In genomic region chr20:37979021-37979985, GRCh38 we compare ENCODE assay signal across 18 cellular contexts.
"Had no signal": no experiment of that assay in that cellular context is flagged by ENCODE, and none has a peak within 500 bp of the region (broad histone marks: within the 10 kb centered on the region; RNA-seq: fewer than 3 reads in every experiment).

No MANE protein-coding gene starts in this region.

- H3K4me1 ChIP-seq: parathyroid adenoma, prostate gland had no signal

- H2AFZ ChIP-seq: parathyroid adenoma had no signal

- FAIRE-seq: colon, endothelial cell of umbilical vein, urothelium cell line had no signal

- H3K9me3 Mint-ChIP-seq: naive B cell; nephron progenitor cell; stimulated activated naive B cell treated with anti-CD40 and anti-IgM and Interleukin-4, amounts not matched to agents 10 μg/mL and 1 μg/mL and 100 μg/mL, for 72 hours had no signal

- H3K27ac Mint-ChIP-seq: nephron progenitor cell; stimulated activated naive B cell treated with anti-CD40 and anti-IgM and Interleukin-4, amounts not matched to agents 10 μg/mL and 1 μg/mL and 100 μg/mL, for 72 hours had no signal

- H3K27ac ChIP-seq: heart left ventricle, parathyroid adenoma, prostate gland had no signal

- H3K4me3 Mint-ChIP-seq: nephron progenitor cell; stimulated activated naive B cell treated with anti-CD40 and anti-IgM and Interleukin-4, amounts not matched to agents 10 μg/mL and 1 μg/mL and 100 μg/mL, for 72 hours had no signal

- H3K9ac ChIP-seq: parathyroid adenoma had no signal

- H3K79me2 ChIP-seq: parathyroid adenoma had no signal

- H3K4me3 ChIP-seq: heart left ventricle, prostate gland had no signal

- H3K27me3 ChIP-seq: heart left ventricle had no signal

- H3K27me3 Mint-ChIP-seq: naive B cell; stimulated activated naive B cell treated with anti-CD40 and anti-IgM and Interleukin-4, amounts not matched to agents 10 μg/mL and 1 μg/mL and 100 μg/mL, for 72 hours had no signal

- DNase-seq: dermis blood vessel endothelial cell; foreskin melanocyte; heart left ventricle; hippocampal formation; kidney glomerular epithelial cell; mesendoderm; naive B cell; nephron progenitor cell; stimulated activated CD4-positive, alpha-beta T cell treated with anti-CD3 and anti-CD28 coated beads, Interleukin-2, amount 100 ng/mL, for 24 hours; stimulated activated CD4-positive, alpha-beta T cell treated with anti-CD3 and anti-CD28 coated beads, Interleukin-4, amount 100 ng/mL, for 4 hours; stimulated activated naive B cell treated with anti-CD40 and anti-IgM and Interleukin-4, amounts not matched to agents 10 μg/mL and 1 μg/mL and 100 μg/mL, for 72 hours; trophoblast cell had no signal

- H3K36me3 ChIP-seq: prostate gland had no signal

- H3K9me3 ChIP-seq: heart left ventricle, prostate gland had no signal

- ATAC-seq: heart left ventricle; sciatic nerve; stimulated activated naive B cell treated with anti-CD40 and anti-IgM and Interleukin-4, amounts not matched to agents 10 μg/mL and 1 μg/mL and 100 μg/mL, for 72 hours had no signal
